In genomic region chr9:76092572-76092971, GRCh38 we compare ENCODE assay signal across 15 cellular contexts.
DNase-seq lines count a peak whose midpoint lies in the region; ATAC-seq and TF ChIP-seq lines count a peak whose summit lies in the region.
"Had no signal": no experiment of that assay in that cellular context is flagged by ENCODE, and none has a peak within 500 bp of the region (broad histone marks: within the 10 kb centered on the region; RNA-seq: fewer than 3 reads in every experiment).

No MANE protein-coding gene starts in this region.

- no peak overlapping the region for H3K27ac ChIP-seq in CD4-positive, alpha-beta T cell (ENCODE audit: low read depth, low read length)
- H3K27ac ChIP-seq: BLaER1 treated with 17β-estradiol and CSF1 and Interleukin-3, amounts not matched to agents 10 nM and 100 nM had no signal

- peaks cover 2% of the 10 kb centered on the region for H3K4me1 ChIP-seq in mucosa of descending colon (ENCODE audit: low read depth)
- H3K4me1 ChIP-seq: BLaER1 treated with 17β-estradiol and CSF1 and Interleukin-3, amounts not matched to agents 10 nM and 100 nM; Caco-2 had no signal

- no peaks in the 10 kb centered on the region for H3K4me1 Mint-ChIP-seq in CD4-positive, alpha-beta T cell (ENCODE audit: low read depth)
- H3K4me1 Mint-ChIP-seq: B cell; CD8-positive, alpha-beta memory T cell had no signal

- in situ Hi-C loops in GM13976 (cut with MboI; ENCODE audit: low sequenced_read_pairs, unreplicated experiment): no loop called here

- peaks cover 39% of the 10 kb centered on the region for H3K36me3 Mint-ChIP-seq in CD4-positive, alpha-beta T cell (ENCODE audit: low read depth)

- POLR2A ChIA-PET in CD4-positive, alpha-beta T cell (lab: Charles Lee): no interaction called here

- no peaks in the 10 kb centered on the region for H3K27me3 ChIP-seq in CD4-positive, alpha-beta T cell (ENCODE audit: control insufficient read depth, insufficient read depth, low read length)
- H3K27me3 ChIP-seq: BLaER1 treated with 17β-estradiol and CSF1 and Interleukin-3, amounts not matched to agents 10 nM and 100 nM had no signal

- intact Hi-C loops in mucosa of descending colon (cut with DNase I, micrococcal nuclease): no loop called here
- intact Hi-C loops in CD4-positive, alpha-beta T cell (cut with DNase I, micrococcal nuclease): no loop called here

- no peak overlapping the region for H3K4me3 Mint-ChIP-seq in CD4-positive, alpha-beta T cell
- H3K4me3 Mint-ChIP-seq: B cell; CD8-positive, alpha-beta memory T cell; H9 had no signal

- TF ChIP-seq CTCF in mucosa of descending colon (IDR thresholded peaks at IDR 0.05) (no peak), GM13976 (IDR thresholded peaks at IDR 0.05; ENCODE audit: borderline replicate concordance, control extremely low read depth, extremely low read depth, insufficient read depth, missing control alignments) (no peak)
- TF ChIP-seq CTCF in CD4-positive, alpha-beta T cell (IDR thresholded peaks at IDR 0.05): no peak

- no peaks in the 10 kb centered on the region for H3K9me3 Mint-ChIP-seq in CD4-positive, alpha-beta T cell

- CTCF ChIA-PET in CD4-positive, alpha-beta T cell (lab: Charles Lee): no interaction called here

- peak; percentile 31 for ATAC-seq in mucosa of descending colon
- ATAC-seq in CD4-positive, alpha-beta T cell (ENCODE audit: poor library complexity): no peak

- H3K4me3 ChIP-seq in mucosa of descending colon: no peak overlapping the region
- H3K4me3 ChIP-seq: BLaER1 treated with 17β-estradiol and CSF1 and Interleukin-3, amounts not matched to agents 10 nM and 100 nM had no signal

- DNase-seq in COLO829 (ENCODE audit: low spot score) (peak; percentile 79), NCI-H2029 (lab: John Stamatoyannopoulos, UW) (peak; percentile 1), epidermal melanocyte (ENCODE audit: insufficient read length, low spot score) (peak; percentile 29), mucosa of descending colon (no peak), HK-2 (ENCODE audit: unreplicated experiment) (no peak), GM13976 (ENCODE audit: low spot score) (no peak)
- no peak for DNase-seq in CD4-positive, alpha-beta T cell
- DNase-seq: Caco-2; CD8-positive, alpha-beta memory T cell; DMS79; GDM1; GOT3; H9 had no signal

- H3K27me3 Mint-ChIP-seq in CD4-positive, alpha-beta T cell: no peaks in the 10 kb centered on the region
- H3K27me3 Mint-ChIP-seq: B cell; CD8-positive, alpha-beta memory T cell had no signal

- H3K36me3 ChIP-seq in mucosa of descending colon (ENCODE audit: low read depth): no peaks in the 10 kb centered on the region
- H3K36me3 ChIP-seq: BLaER1 treated with 17β-estradiol and CSF1 and Interleukin-3, amounts not matched to agents 10 nM and 100 nM had no signal

- H3K9me3 ChIP-seq in mucosa of descending colon: no peaks in the 10 kb centered on the region
- H3K9me3 ChIP-seq in CD4-positive, alpha-beta T cell (ENCODE audit: control insufficient read depth, low read length): no peaks in the 10 kb centered on the region
- H3K9me3 ChIP-seq: Caco-2 had no signal

- H3K27ac Mint-ChIP-seq in CD4-positive, alpha-beta T cell: no peak overlapping the region
- H3K27ac Mint-ChIP-seq: B cell; CD8-positive, alpha-beta memory T cell had no signal

Comparison
In these comparisons a context has a peak if more than half of its experiments do, and no peak if none do; other contexts are left out.
1. DNase-seq: peak in COLO829 (single experiment), NCI-H2029 (single experiment) and epidermal melanocyte (single experiment); none in mucosa of descending colon (0 of 3), CD4-positive, alpha-beta T cell (0 of 10), HK-2 (single experiment) and GM13976 (single experiment).